Comparison of ENCODE assay signal across 26 cellular contexts in the genomic region with DNA sequence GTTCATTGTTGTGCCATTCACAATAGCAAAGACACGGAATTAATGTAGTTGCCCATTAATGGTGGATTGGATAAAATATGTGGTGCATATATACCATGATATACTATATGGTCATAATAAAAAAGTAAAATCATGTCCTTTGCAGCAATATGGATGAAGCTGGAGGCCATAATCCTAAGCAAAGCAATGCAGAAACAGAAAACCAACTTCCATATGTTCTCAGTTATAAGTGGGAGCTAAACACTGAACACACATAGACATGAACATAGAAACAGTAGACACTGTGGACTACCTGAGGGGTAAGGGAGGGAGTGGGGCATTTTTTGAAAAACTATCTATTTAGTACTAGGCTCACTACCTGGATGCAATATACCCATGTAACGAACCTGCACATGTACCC. TPM values are rescaled to one million over a fixed set of nuclear protein-coding genes. Genes with fewer than 3 reads are reported as not detected.
DNase-seq lines count a peak whose midpoint lies in the region; ATAC-seq, FAIRE-seq and TF ChIP-seq lines count a peak whose summit lies in the region.
"Had no signal": no experiment of that assay in that cellular context is flagged by ENCODE, and none has a peak within 500 bp of the region (broad histone marks: within the 10 kb centered on the region; RNA-seq: fewer than 3 reads in every experiment).

No MANE protein-coding gene starts in this region.

- no peaks in the 10 kb centered on the region for H3K27me3 Mint-ChIP-seq in natural killer cell (ENCODE audit: low read depth in 2 of 2)
- no peaks in the 10 kb centered on the region for H3K27me3 Mint-ChIP-seq in natural killer cell treated with Interleukin-12 subunit alpha and Interleukin-12 subunit beta and Interleukin-15 and Interleukin-18, amount 100 ng/mL, for 72 hours
- H3K27me3 Mint-ChIP-seq in naive thymus-derived CD8-positive, alpha-beta T cell = no peaks in the 10 kb centered on the region

- no peak overlapping the region for H3K4me3 Mint-ChIP-seq in natural killer cell
- no peak overlapping the region for H3K4me3 Mint-ChIP-seq in natural killer cell treated with Interleukin-12 subunit alpha and Interleukin-12 subunit beta and Interleukin-15 and Interleukin-18, amount 100 ng/mL, for 72 hours
- H3K4me3 Mint-ChIP-seq in naive thymus-derived CD8-positive, alpha-beta T cell = no peak overlapping the region

- H3K4me1 Mint-ChIP-seq in natural killer cell = peaks cover 61 to 74% of the 10 kb centered on the region in 2 donors
- H3K4me1 Mint-ChIP-seq in natural killer cell treated with Interleukin-12 subunit alpha and Interleukin-12 subunit beta and Interleukin-15 and Interleukin-18, amount 100 ng/mL, for 72 hours (ENCODE audit: low read depth in 2 of 2) = peaks cover 28 to 45% of the 10 kb centered on the region in 2 donors
- peaks cover 34 to 85% (median 69%) of the 10 kb centered on the region in 4 donors for H3K4me1 Mint-ChIP-seq in naive thymus-derived CD8-positive, alpha-beta T cell

- peaks cover 71% of the 10 kb centered on the region for H3K36me3 Mint-ChIP-seq in natural killer cell
- H3K36me3 Mint-ChIP-seq in natural killer cell treated with Interleukin-12 subunit alpha and Interleukin-12 subunit beta and Interleukin-15 and Interleukin-18, amount 100 ng/mL, for 72 hours = peaks cover 67% of the 10 kb centered on the region
- peaks cover 23 to 91% (median 60%) of the 10 kb centered on the region in 3 donors for H3K36me3 Mint-ChIP-seq in naive thymus-derived CD8-positive, alpha-beta T cell

- TF ChIP-seq CTCF in natural killer cell (IDR thresholded peaks at IDR 0.05) = no peak

- POLR2A ChIA-PET in naive thymus-derived CD8-positive, alpha-beta T cell (lab: Charles Lee) = interaction anchor here (0.7 to 1.9 kb wide), 6 partner anchors 13 to 22 kb away, joined by 3 to 7 read pairs (median 3); a partner anchor contains a TSS

- FAIRE-seq in GM12892 (lab: Jason Lieb, UNC) = no peak
- FAIRE-seq: H1 had no signal

- peak overlapping the region; percentile 89 to 91 for H3K27ac Mint-ChIP-seq in natural killer cell
- H3K27ac Mint-ChIP-seq in natural killer cell treated with Interleukin-12 subunit alpha and Interleukin-12 subunit beta and Interleukin-15 and Interleukin-18, amount 100 ng/mL, for 72 hours = no peak overlapping the region
- H3K27ac Mint-ChIP-seq in naive thymus-derived CD8-positive, alpha-beta T cell = peak overlapping the region in 7 of 10 donors; percentile 30 to 92 (median 83)

- no peaks in the 10 kb centered on the region for H3K9me3 Mint-ChIP-seq in natural killer cell
- H3K9me3 Mint-ChIP-seq in natural killer cell treated with Interleukin-12 subunit alpha and Interleukin-12 subunit beta and Interleukin-15 and Interleukin-18, amount 100 ng/mL, for 72 hours = no peaks in the 10 kb centered on the region
- H3K9me3 Mint-ChIP-seq in naive thymus-derived CD8-positive, alpha-beta T cell = peaks cover 0 to 3% (median 0%) of the 10 kb centered on the region in 9 donors

- ATAC-seq in natural killer cell = no peak
- ATAC-seq in natural killer cell treated with Interleukin-12 subunit alpha and Interleukin-12 subunit beta and Interleukin-15 and Interleukin-18, amount 100 ng/mL, for 72 hours = no peak
- ATAC-seq in naive thymus-derived CD8-positive, alpha-beta T cell = peak in 1 of 2 donors; percentile 13

- intact Hi-C loops in natural killer cell (cut with micrococcal nuclease) = no loop called here

- DNase-seq in natural killer cell (no peak), GM12892 (ENCODE audit: insufficient read length) (no peak), NCI-H1105 treated with DMSO at 0.1 percent for 48 hours (lab: John Stamatoyannopoulos, UW) (no peak), activated gamma-delta T cell treated with Interleukin-2 at 50 U/mL for 16 hours (no peak), T-helper 9 cell (no peak)
- DNase-seq in natural killer cell treated with Interleukin-12 subunit alpha and Interleukin-12 subunit beta and Interleukin-15 and Interleukin-18, amount 100 ng/mL, for 72 hours (ENCODE audit: low spot score) = no peak
- no peak for DNase-seq in naive thymus-derived CD8-positive, alpha-beta T cell
- DNase-seq: C1 segment of cervical spinal cord; Calu3; DMS153; HCEC 1CT; KBM-7; MV-4-11; NCI-H2029; NCI-H446; NCI-H524 treated with DMSO at 0.1 percent for 48 hours; NCI-H82; NK-92 treated with Interleukin-12 subunit alpha and Interleukin-12 subunit beta, amount 100 ng/mL, for 24 hours; RPMI8226; SHP77 had no signal

- TF ChIP-seq POLR2A in GM12892 (IDR thresholded peaks at IDR 0.05; ENCODE audit: low read depth, low read length) = peak; percentile 32; the same call in 1 of the 2 replicates

RNA-seq across cellular contexts. Expression of a gene that starts 3.0 kb away (rescaled TPM):
- 10 to 100 TPM in 2 of 3 donors, 1 to 10 TPM in 1; 9.8 to 15.2 (median 12.3) TPM for total RNA-seq in natural killer cell
- 1 to 10 TPM; 3.2 to 3.7 TPM for total RNA-seq in natural killer cell treated with Interleukin-12 subunit alpha and Interleukin-12 subunit beta and Interleukin-15 and Interleukin-18, amount 100 ng/mL, for 72 hours
- 0.91 TPM for polyA plus RNA-seq in GM12892 (2012; ENCODE audit: missing spikeins)
- 10 to 100 TPM; 23.9 to 25.8 TPM for total RNA-seq in naive thymus-derived CD8-positive, alpha-beta T cell
- 1 to 10 TPM; 3.2 to 4.4 (median 3.9) TPM for polyA plus RNA-seq in naive thymus-derived CD8-positive, alpha-beta T cell
- total RNA-seq: A673, G401, H1, LHCN-M2, MCF 10A had no signal
- polyA plus RNA-seq: H1 had no signal

RNA-seq across cellular contexts. Expression of a gene that starts 20.0 kb away (rescaled TPM):
- total RNA-seq in natural killer cell = 100 to 1,000 TPM; 838 to 962 (median 929) TPM
- 100 to 1,000 TPM; 412 to 543 TPM for total RNA-seq in natural killer cell treated with Interleukin-12 subunit alpha and Interleukin-12 subunit beta and Interleukin-15 and Interleukin-18, amount 100 ng/mL, for 72 hours
- polyA plus RNA-seq in GM12892 (2012; ENCODE audit: missing spikeins) = 970 TPM
- total RNA-seq in naive thymus-derived CD8-positive, alpha-beta T cell = 100 to 1,000 TPM; 937 to 948 TPM
- 1,000 to 10,000 TPM; 3,195 to 3,446 (median 3,407) TPM for polyA plus RNA-seq in naive thymus-derived CD8-positive, alpha-beta T cell
- total RNA-seq: G401 had no signal

RNA-seq across cellular contexts. Expression of a gene that starts 31.5 kb away (rescaled TPM):
- total RNA-seq in natural killer cell = not detected
- total RNA-seq in natural killer cell treated with Interleukin-12 subunit alpha and Interleukin-12 subunit beta and Interleukin-15 and Interleukin-18, amount 100 ng/mL, for 72 hours = not detected
- not detected for polyA plus RNA-seq in GM12892 (2012; ENCODE audit: missing spikeins)
- not detected for total RNA-seq in naive thymus-derived CD8-positive, alpha-beta T cell
- not detected for polyA plus RNA-seq in naive thymus-derived CD8-positive, alpha-beta T cell
- total RNA-seq: A673, Calu3, G401, H1, LHCN-M2, MCF 10A, SK-MEL-5 had no signal
- polyA plus RNA-seq: H1 had no signal

RNA-seq across cellular contexts. Expression of a gene that starts 55.7 kb away (rescaled TPM):
- total RNA-seq in natural killer cell = 1 to 10 TPM in 1 of 3 donors, under 1 TPM in 1, not detected in 1; 0.89 to 1.1 TPM
- total RNA-seq in natural killer cell treated with Interleukin-12 subunit alpha and Interleukin-12 subunit beta and Interleukin-15 and Interleukin-18, amount 100 ng/mL, for 72 hours = not detected
- polyA plus RNA-seq in GM12892 (2012; ENCODE audit: missing spikeins) = not detected
- total RNA-seq in naive thymus-derived CD8-positive, alpha-beta T cell = 1 to 10 TPM; 3.7 to 4.1 TPM
- under 1 TPM; 0.14 to 0.48 (median 0.17) TPM for polyA plus RNA-seq in naive thymus-derived CD8-positive, alpha-beta T cell
- total RNA-seq: A673, Calu3, G401, H1, LHCN-M2 had no signal
- polyA plus RNA-seq: H1 had no signal

Comparison
In these comparisons a context has a peak if more than half of its experiments do, and no peak if none do; other contexts are left out.
1. H3K27ac Mint-ChIP-seq: peak in natural killer cell (2 of 2) and naive thymus-derived CD8-positive, alpha-beta T cell (7 of 10); none in natural killer cell treated with Interleukin-12 subunit alpha and Interleukin-12 subunit beta and Interleukin-15 and Interleukin-18, amount 100 ng/mL, for 72 hours (0 of 2).